ENCODE assay signal across 2 cellular contexts in the genomic region with DNA sequence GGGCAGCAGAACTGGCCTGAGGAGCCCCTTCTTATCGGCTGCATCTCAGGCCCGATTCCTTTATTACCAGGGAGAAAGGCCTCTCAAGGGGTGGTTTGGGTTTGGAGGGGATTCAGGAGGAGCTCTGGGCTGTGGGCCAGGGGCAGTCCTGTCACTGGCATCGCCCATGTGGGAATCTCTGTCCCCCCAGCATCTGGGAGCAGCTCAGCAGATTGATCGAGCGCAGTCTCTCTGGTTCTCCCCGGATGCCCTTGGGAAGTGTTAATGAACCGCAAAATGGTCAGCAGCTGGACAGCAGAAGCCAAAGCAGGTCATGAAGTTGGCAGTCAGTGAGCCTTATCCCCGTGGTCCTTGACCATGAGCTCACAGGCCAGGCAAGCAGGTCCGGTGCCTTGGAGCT.
A peak's percentile ranks its signal among the peaks of the same experiment; 100 is the strongest.
TF ChIP-seq lines count a peak whose summit lies in the region.

No MANE protein-coding gene starts in this region.

TF ChIP-seq in A549, 52 proteins besides CTCF, POLR2A, EP300 and RAD21 (continued from another document):
- TF ChIP-seq, protein P1, sequence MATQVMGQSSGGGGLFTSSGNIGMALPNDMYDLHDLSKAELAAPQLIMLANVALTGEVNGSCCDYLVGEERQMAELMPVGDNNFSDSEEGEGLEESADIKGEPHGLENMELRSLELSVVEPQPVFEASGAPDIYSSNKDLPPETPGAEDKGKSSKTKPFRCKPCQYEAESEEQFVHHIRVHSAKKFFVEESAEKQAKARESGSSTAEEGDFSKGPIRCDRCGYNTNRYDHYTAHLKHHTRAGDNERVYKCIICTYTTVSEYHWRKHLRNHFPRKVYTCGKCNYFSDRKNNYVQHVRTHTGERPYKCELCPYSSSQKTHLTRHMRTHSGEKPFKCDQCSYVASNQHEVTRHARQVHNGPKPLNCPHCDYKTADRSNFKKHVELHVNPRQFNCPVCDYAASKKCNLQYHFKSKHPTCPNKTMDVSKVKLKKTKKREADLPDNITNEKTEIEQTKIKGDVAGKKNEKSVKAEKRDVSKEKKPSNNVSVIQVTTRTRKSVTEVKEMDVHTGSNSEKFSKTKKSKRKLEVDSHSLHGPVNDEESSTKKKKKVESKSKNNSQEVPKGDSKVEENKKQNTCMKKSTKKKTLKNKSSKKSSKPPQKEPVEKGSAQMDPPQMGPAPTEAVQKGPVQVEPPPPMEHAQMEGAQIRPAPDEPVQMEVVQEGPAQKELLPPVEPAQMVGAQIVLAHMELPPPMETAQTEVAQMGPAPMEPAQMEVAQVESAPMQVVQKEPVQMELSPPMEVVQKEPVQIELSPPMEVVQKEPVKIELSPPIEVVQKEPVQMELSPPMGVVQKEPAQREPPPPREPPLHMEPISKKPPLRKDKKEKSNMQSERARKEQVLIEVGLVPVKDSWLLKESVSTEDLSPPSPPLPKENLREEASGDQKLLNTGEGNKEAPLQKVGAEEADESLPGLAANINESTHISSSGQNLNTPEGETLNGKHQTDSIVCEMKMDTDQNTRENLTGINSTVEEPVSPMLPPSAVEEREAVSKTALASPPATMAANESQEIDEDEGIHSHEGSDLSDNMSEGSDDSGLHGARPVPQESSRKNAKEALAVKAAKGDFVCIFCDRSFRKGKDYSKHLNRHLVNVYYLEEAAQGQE (IDR thresholded peaks at IDR 0.05): peak; percentile 60; the same call in 1 of the 2 replicates

TF ChIP-seq in K562, 482 proteins besides CTCF, POLR2A, EP300 and RAD21:
- TF ChIP-seq, protein P1 (CRISPR knock-in tag; IDR thresholded peaks at IDR 0.05; ENCODE audit: low read depth): peak; percentile 72; the same call in 1 of the 2 replicates
- TF ChIP-seq NR1H2 (CRISPR knock-in tag; IDR thresholded peaks at IDR 0.05) (no peak), RFX7 (CRISPR knock-in tag; IDR thresholded peaks at IDR 0.05) (no peak), EHMT2 (IDR thresholded peaks at IDR 0.05) (peak; percentile 78; the same call in 1 of the 2 replicates)
